ENCODE assay signal across 1 cellular context in the genomic region with DNA sequence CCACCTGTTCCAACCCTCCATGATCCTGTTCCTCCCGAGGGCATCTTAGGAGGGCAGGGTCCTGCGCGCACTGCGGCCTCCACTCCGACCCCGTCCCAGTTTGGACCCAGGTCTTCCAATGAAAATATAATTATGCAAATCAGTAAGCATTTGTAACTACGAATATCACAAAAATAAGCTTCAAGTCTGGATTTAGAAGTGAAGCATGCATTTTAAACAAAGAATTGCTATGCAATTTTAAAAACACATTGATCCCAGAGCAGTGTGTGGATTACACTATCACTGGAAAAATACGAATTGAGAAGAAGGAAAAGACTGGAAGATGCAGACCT.
TF ChIP-seq lines count a peak whose summit lies in the region.

No MANE protein-coding gene starts in this region.

TF ChIP-seq in GM23338, 12 proteins besides CTCF, POLR2A, EP300 and RAD21 (continued from another document):
- TF ChIP-seq, protein P1, sequence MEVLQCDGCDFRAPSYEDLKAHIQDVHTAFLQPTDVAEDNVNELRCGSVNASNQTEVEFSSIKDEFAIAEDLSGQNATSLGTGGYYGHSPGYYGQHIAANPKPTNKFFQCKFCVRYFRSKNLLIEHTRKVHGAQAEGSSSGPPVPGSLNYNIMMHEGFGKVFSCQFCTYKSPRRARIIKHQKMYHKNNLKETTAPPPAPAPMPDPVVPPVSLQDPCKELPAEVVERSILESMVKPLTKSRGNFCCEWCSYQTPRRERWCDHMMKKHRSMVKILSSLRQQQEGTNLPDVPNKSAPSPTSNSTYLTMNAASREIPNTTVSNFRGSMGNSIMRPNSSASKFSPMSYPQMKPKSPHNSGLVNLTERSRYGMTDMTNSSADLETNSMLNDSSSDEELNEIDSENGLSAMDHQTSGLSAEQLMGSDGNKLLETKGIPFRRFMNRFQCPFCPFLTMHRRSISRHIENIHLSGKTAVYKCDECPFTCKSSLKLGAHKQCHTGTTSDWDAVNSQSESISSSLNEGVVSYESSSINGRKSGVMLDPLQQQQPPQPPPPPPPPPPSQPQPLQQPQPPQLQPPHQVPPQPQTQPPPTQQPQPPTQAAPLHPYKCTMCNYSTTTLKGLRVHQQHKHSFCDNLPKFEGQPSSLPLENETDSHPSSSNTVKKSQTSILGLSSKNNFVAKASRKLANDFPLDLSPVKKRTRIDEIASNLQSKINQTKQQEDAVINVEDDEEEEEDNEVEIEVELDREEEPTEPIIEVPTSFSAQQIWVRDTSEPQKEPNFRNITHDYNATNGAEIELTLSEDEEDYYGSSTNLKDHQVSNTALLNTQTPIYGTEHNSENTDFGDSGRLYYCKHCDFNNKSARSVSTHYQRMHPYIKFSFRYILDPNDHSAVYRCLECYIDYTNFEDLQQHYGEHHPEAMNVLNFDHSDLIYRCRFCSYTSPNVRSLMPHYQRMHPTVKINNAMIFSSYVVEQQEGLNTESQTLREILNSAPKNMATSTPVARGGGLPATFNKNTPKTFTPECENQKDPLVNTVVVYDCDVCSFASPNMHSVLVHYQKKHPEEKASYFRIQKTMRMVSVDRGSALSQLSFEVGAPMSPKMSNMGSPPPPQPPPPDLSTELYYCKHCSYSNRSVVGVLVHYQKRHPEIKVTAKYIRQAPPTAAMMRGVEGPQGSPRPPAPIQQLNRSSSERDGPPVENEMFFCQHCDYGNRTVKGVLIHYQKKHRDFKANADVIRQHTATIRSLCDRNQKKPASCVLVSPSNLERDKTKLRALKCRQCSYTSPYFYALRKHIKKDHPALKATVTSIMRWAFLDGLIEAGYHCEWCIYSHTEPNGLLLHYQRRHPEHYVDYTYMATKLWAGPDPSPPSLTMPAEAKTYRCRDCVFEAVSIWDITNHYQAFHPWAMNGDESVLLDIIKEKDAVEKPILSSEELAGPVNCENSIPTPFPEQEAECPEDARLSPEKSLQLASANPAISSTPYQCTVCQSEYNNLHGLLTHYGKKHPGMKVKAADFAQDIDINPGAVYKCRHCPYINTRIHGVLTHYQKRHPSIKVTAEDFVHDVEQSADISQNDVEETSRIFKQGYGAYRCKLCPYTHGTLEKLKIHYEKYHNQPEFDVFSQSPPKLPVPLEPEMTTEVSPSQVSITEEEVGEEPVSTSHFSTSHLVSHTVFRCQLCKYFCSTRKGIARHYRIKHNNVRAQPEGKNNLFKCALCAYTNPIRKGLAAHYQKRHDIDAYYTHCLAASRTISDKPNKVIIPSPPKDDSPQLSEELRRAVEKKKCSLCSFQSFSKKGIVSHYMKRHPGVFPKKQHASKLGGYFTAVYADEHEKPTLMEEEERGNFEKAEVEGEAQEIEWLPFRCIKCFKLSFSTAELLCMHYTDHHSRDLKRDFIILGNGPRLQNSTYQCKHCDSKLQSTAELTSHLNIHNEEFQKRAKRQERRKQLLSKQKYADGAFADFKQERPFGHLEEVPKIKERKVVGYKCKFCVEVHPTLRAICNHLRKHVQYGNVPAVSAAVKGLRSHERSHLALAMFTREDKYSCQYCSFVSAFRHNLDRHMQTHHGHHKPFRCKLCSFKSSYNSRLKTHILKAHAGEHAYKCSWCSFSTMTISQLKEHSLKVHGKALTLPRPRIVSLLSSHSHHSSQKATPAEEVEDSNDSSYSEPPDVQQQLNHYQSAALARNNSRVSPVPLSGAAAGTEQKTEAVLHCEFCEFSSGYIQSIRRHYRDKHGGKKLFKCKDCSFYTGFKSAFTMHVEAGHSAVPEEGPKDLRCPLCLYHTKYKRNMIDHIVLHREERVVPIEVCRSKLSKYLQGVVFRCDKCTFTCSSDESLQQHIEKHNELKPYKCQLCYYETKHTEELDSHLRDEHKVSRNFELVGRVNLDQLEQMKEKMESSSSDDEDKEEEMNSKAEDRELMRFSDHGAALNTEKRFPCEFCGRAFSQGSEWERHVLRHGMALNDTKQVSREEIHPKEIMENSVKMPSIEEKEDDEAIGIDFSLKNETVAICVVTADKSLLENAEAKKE (CRISPR knock-in tag; IDR thresholded peaks at IDR 0.05), result no peak
- TF ChIP-seq, protein P2, sequence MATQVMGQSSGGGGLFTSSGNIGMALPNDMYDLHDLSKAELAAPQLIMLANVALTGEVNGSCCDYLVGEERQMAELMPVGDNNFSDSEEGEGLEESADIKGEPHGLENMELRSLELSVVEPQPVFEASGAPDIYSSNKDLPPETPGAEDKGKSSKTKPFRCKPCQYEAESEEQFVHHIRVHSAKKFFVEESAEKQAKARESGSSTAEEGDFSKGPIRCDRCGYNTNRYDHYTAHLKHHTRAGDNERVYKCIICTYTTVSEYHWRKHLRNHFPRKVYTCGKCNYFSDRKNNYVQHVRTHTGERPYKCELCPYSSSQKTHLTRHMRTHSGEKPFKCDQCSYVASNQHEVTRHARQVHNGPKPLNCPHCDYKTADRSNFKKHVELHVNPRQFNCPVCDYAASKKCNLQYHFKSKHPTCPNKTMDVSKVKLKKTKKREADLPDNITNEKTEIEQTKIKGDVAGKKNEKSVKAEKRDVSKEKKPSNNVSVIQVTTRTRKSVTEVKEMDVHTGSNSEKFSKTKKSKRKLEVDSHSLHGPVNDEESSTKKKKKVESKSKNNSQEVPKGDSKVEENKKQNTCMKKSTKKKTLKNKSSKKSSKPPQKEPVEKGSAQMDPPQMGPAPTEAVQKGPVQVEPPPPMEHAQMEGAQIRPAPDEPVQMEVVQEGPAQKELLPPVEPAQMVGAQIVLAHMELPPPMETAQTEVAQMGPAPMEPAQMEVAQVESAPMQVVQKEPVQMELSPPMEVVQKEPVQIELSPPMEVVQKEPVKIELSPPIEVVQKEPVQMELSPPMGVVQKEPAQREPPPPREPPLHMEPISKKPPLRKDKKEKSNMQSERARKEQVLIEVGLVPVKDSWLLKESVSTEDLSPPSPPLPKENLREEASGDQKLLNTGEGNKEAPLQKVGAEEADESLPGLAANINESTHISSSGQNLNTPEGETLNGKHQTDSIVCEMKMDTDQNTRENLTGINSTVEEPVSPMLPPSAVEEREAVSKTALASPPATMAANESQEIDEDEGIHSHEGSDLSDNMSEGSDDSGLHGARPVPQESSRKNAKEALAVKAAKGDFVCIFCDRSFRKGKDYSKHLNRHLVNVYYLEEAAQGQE (IDR thresholded peaks at IDR 0.05; ENCODE audit: unreplicated experiment), result no peak
TF ChIP-seq in GM23338: peak in this region for 0.
